In genomic region chr3:171772427-171773056, GRCh38 we compare ENCODE assay signal across 8 cellular contexts. TPM values are rescaled to one million over a fixed set of nuclear protein-coding genes. Genes with fewer than 3 reads are reported as not detected.
DNase-seq lines count a peak whose midpoint lies in the region; ATAC-seq and TF ChIP-seq lines count a peak whose summit lies in the region.

No MANE protein-coding gene starts in this region.

- H3K4me3 Mint-ChIP-seq in activated T-cell treated with anti-CD3 and anti-CD28 coated beads, Interleukin-2, amount 50 U/mL, for 4 hours: no peak overlapping the region

- H3K9me3 Mint-ChIP-seq in activated T-cell treated with anti-CD3 and anti-CD28 coated beads, Interleukin-2, amount 50 U/mL, for 4 hours: no peaks in the 10 kb centered on the region

- peak; percentile 86 for TF ChIP-seq CTCF in foreskin keratinocyte (conservative IDR thresholded peaks at IDR 0.05)

- H3K4me1 ChIP-seq in foreskin keratinocyte: peaks cover 13% of the 10 kb centered on the region

- no peaks in the 10 kb centered on the region for H3K4me1 Mint-ChIP-seq in activated T-cell treated with anti-CD3 and anti-CD28 coated beads, Interleukin-2, amount 50 U/mL, for 4 hours (ENCODE audit: low read depth)

- DNase-seq in Daoy (ENCODE audit: low read depth): peak; percentile 64
- peak in 55 of 76 experiments; percentile 4 to 69 (median 34) for DNase-seq in HUDEP-2 (lab: John Stamatoyannopoulos, UW; ENCODE audit: unreplicated experiment in 76 of 76)
- DNase-seq in NOMO-1 (lab: John Stamatoyannopoulos, UW; ENCODE audit: unreplicated experiment in 2 of 2): peak; percentile 71 to 82
- peak; percentile 25 for DNase-seq in activated T-cell treated with anti-CD3 and anti-CD28 coated beads, Interleukin-2, amount 50 U/mL, for 4 hours
- DNase-seq in foreskin keratinocyte: peak in 1 of 2 donors; percentile 56
- DNase-seq in pons (ENCODE audit: low spot score): peak; percentile 90

- no peaks in the 10 kb centered on the region for H3K27me3 Mint-ChIP-seq in activated T-cell treated with anti-CD3 and anti-CD28 coated beads, Interleukin-2, amount 50 U/mL, for 4 hours (ENCODE audit: low read depth)

- ATAC-seq in activated T-cell treated with anti-CD3 and anti-CD28 coated beads, Interleukin-2, amount 50 U/mL, for 4 hours: no peak
- ATAC-seq in foreskin keratinocyte (peak; percentile 37), GM19467 (IDR thresholded peaks at IDR 0.05; ENCODE audit: unreplicated experiment) (no peak), GM18867 (IDR thresholded peaks at IDR 0.05; ENCODE audit: unreplicated experiment) (no peak)

- peak overlapping the region; percentile 84 for H3K27ac ChIP-seq in foreskin keratinocyte

- no peaks in the 10 kb centered on the region for H3K27me3 ChIP-seq in foreskin keratinocyte

- no peaks in the 10 kb centered on the region for H3K36me3 Mint-ChIP-seq in activated T-cell treated with anti-CD3 and anti-CD28 coated beads, Interleukin-2, amount 50 U/mL, for 4 hours (ENCODE audit: insufficient read depth)

RNA-seq across cellular contexts. Expression of gene PLD1, which starts 37.7 kb away (rescaled TPM):
- 5.7 and 7.8 TPM in 2 replicates for total RNA-seq in Daoy (2014; rRNA removed; shearing (Covaris generic))
- total RNA-seq in activated T-cell treated with anti-CD3 and anti-CD28 coated beads, Interleukin-2, amount 50 U/mL, for 4 hours: 1 to 10 TPM in 1 of 3 donors, under 1 TPM in 2; 0.52 to 1.3 (median 0.66) TPM
- total RNA-seq in foreskin keratinocyte: 6.1 and 7.7 TPM in 2 replicates
- 2.1 and 2.7 TPM in 2 replicates for polyA plus RNA-seq in foreskin keratinocyte
